Comparison of ENCODE assay signal across 1 cellular context in genomic region chr9:137705906-137706305, GRCh38.
TF ChIP-seq lines count a peak whose summit lies in the region.

No MANE protein-coding gene starts in this region.

TF ChIP-seq in H1, 55 proteins besides CTCF, POLR2A, EP300 and RAD21 (continued from another document):
- TF ChIP-seq CHD7 (IDR thresholded peaks at IDR 0.05; ENCODE audit: insufficient replicate concordance, low read length) = no peak
- TF ChIP-seq SP4 (IDR thresholded peaks at IDR 0.05; ENCODE audit: low read length) = no peak
- no peak for TF ChIP-seq RBBP5 (IDR thresholded peaks at IDR 0.05; ENCODE audit: borderline replicate concordance, low read depth, low read length)
- TF ChIP-seq HDAC2 (IDR thresholded peaks at IDR 0.05; ENCODE audit: borderline replicate concordance in 1 of 2, low read depth in 2 of 2, low read length in 2 of 2) = no peak
- no peak for TF ChIP-seq ZNF274 (IDR thresholded peaks at IDR 0.05; ENCODE audit: borderline replicate concordance, extremely low read depth, low read length)
- TF ChIP-seq CTBP2 (IDR thresholded peaks at IDR 0.05; ENCODE audit: borderline replicate concordance, insufficient read depth, insufficient read length, low read length) = no peak
- no peak for TF ChIP-seq SAP30 (IDR thresholded peaks at IDR 0.05; ENCODE audit: insufficient read depth, insufficient replicate concordance, low read length)
- TF ChIP-seq RNF2 (IDR thresholded peaks at IDR 0.05; ENCODE audit: borderline replicate concordance, low read depth, low read length, missing control alignments, poor library complexity, severe bottlenecking) = no peak
- TF ChIP-seq MAFK (IDR thresholded peaks at IDR 0.05; ENCODE audit: low read depth, low read length) = no peak
- TF ChIP-seq PHF8 (conservative IDR thresholded peaks at IDR 0.05; ENCODE audit: low read depth, low read length) = no peak
- TF ChIP-seq NANOG (IDR thresholded peaks at IDR 0.05; ENCODE audit: insufficient read depth, low read depth, low read length, poor library complexity, severe bottlenecking) = no peak
- no peak for TF ChIP-seq GABPA (IDR thresholded peaks at IDR 0.05; ENCODE audit: borderline replicate concordance, insufficient read depth, low read length)
